ENCODE assay signal across 20 cellular contexts in genomic region chrX:15177316-15177715, GRCh38.
DNase-seq lines count a peak whose midpoint lies in the region; ATAC-seq, FAIRE-seq and TF ChIP-seq lines count a peak whose summit lies in the region.
"Had no signal": no experiment of that assay in that cellular context is flagged by ENCODE, and none has a peak within 500 bp of the region (broad histone marks: within the 10 kb centered on the region; RNA-seq: fewer than 3 reads in every experiment).

No MANE protein-coding gene starts in this region.

- no peak for FAIRE-seq in H54 (lab: Jason Lieb, UNC)
- FAIRE-seq: GM12878, GM19239, H1, HepG2 had no signal

- in situ Hi-C loops in ACHN (cut with HindIII; ENCODE audit: low pct_ligation_motif_present, low pct_unique_long_range_greater_than_20kb, low sequenced_read_pairs) = no loop called here

- DNase-seq in EL = peak; percentile 15
- DNase-seq in HT1080 (ENCODE audit: low read depth) = peak; percentile 54
- peak; percentile 39 for DNase-seq in RPMI7951 (ENCODE audit: low read depth)
- no peak for DNase-seq in stimulated activated naive CD8-positive, alpha-beta T cell treated with anti-CD3 and anti-CD28 coated beads, Interleukin-15, Interleukin-2, amounts not matched to agents 100 U/mL and 50 U/mL, for 24 hours
- DNase-seq in ACHN = no peak
- DNase-seq in H54 (ENCODE audit: insufficient read length, low spot score) = no peak
- DNase-seq: CD4-positive, CD25-positive, alpha-beta regulatory T cell; CD8-positive, alpha-beta memory T cell; COR-L47; DMS 273 treated with DMSO at 0.1 percent for 48 hours; HCEC 1CT; HFFc6; Karpas-422; KBM-7 had no signal

- no peak for ATAC-seq in stimulated activated naive CD8-positive, alpha-beta T cell treated with anti-CD3 and anti-CD28 coated beads, Interleukin-15, Interleukin-2, amounts not matched to agents 100 U/mL and 50 U/mL, for 24 hours
- no peak for ATAC-seq in GM18517 (IDR thresholded peaks at IDR 0.05; ENCODE audit: unreplicated experiment)
- ATAC-seq: A549, GM12878, HepG2 had no signal

- TF ChIP-seq POLR2A in H54 (IDR thresholded peaks at IDR 0.05; ENCODE audit: low read depth, low read length) = no peak

Comparison
In these comparisons a context has a peak if more than half of its experiments do, and no peak if none do; other contexts are left out.
1. DNase-seq: peak in EL (single experiment), HT1080 (single experiment) and RPMI7951 (single experiment); none in stimulated activated naive CD8-positive, alpha-beta T cell treated with anti-CD3 and anti-CD28 coated beads, Interleukin-15, Interleukin-2, amounts not matched to agents 100 U/mL and 50 U/mL, for 24 hours (single experiment), ACHN (single experiment) and H54 (single experiment).